ENCODE assay signal across 11 cellular contexts in genomic region chr11:5267033-5267563, GRCh38. TPM values are rescaled to one million over a fixed set of nuclear protein-coding genes. Genes with fewer than 3 reads are reported as not detected.
"Had no signal": no experiment of that assay in that cellular context is flagged by ENCODE, and none has a peak within 500 bp of the region (broad histone marks: within the 10 kb centered on the region; RNA-seq: fewer than 3 reads in every experiment).

No MANE protein-coding gene starts in this region.

- ATAC-seq: HepG2 had no signal

- DNase-seq: Karpas-422, Kasumi-1, KBM-7, KG1 had no signal

- H3K9ac ChIP-seq: KMS-11 had no signal

- H3K27ac ChIP-seq: HL-60, KMS-11 had no signal

- H3K4me2 ChIP-seq: KMS-11 had no signal

- FAIRE-seq: HepG2, HTR-8/SVneo had no signal

RNA-seq across cellular contexts. Expression of gene HBE1, which starts 2.6 kb away (rescaled TPM):
- total RNA-seq: HT-29 had no signal
- polyA plus RNA-seq: IgD-negative memory B cell had no signal

RNA-seq across cellular contexts. Expression of gene HBG2, which starts 12.5 kb away (rescaled TPM):
- total RNA-seq: HepG2, HT-29 had no signal
- polyA plus RNA-seq: HepG2 had no signal

RNA-seq across cellular contexts. Expression of gene HBG1, which starts 17.4 kb away (rescaled TPM):
- total RNA-seq: HepG2, HT-29 had no signal
- polyA plus RNA-seq: HepG2, IgD-negative memory B cell had no signal

RNA-seq across cellular contexts. Expression of gene HBD, which starts 32.8 kb away (rescaled TPM):
- total RNA-seq: HepG2, HT-29, HT1080 had no signal
- polyA plus RNA-seq: HepG2, IgD-negative memory B cell had no signal

RNA-seq across cellular contexts. Expression of gene OR51B4, which starts 34.6 kb away (rescaled TPM):
- total RNA-seq: HT-29 had no signal
- polyA plus RNA-seq: IgD-negative memory B cell had no signal
